Comparison of ENCODE assay signal across 18 cellular contexts in genomic region chr22:26045051-26045450, GRCh38.
"Had no signal": no experiment of that assay in that cellular context is flagged by ENCODE, and none has a peak within 500 bp of the region (broad histone marks: within the 10 kb centered on the region; RNA-seq: fewer than 3 reads in every experiment).

No MANE protein-coding gene starts in this region.

- H3K9ac ChIP-seq: parathyroid adenoma had no signal

- H3K9me3 ChIP-seq: lower lobe of right lung, sigmoid colon had no signal

- H3K27ac Mint-ChIP-seq: activated CD4-positive, alpha-beta T cell treated with anti-CD3 and anti-CD28 coated beads, Interleukin-2, amount 10 ng/mL, durations not matched to agents 24 days and 14 days; activated CD8-positive, alpha-beta T cell treated with anti-CD3 and anti-CD28 coated beads for 36 hours; activated naive CD8-positive, alpha-beta T cell treated with anti-CD3 and anti-CD28 coated beads, Interleukin-2, amount 10 ng/mL, durations not matched to agents 7 days and 5 days; activated T-cell treated with anti-CD3 and anti-CD28 coated beads, Interleukin-2, amount 50 U/mL, for 24 hours; activated T-helper 2 cell treated with anti-CD3 and anti-CD28 coated beads, Interferon-gamma antibody, Interleukin-2, Interleukin-4, amounts not matched to agents 10 μg/mL and 5 μg/mL and 100 μg/mL, durations not matched to agents 14 hours and 24 hours and 36 hours; brain; naive thymus-derived CD8-positive, alpha-beta T cell; stimulated activated naive B cell treated with anti-CD40 and anti-IgM and Interleukin-4, amounts not matched to agents 10 μg/mL and 1 μg/mL and 100 μg/mL, for 72 hours had no signal

- H3K36me3 Mint-ChIP-seq: activated naive CD8-positive, alpha-beta T cell treated with anti-CD3 and anti-CD28 coated beads, Interleukin-2, amount 10 ng/mL, durations not matched to agents 7 days and 5 days; brain; naive thymus-derived CD8-positive, alpha-beta T cell; stimulated activated naive B cell treated with anti-CD40 and anti-IgM and Interleukin-4, amounts not matched to agents 10 μg/mL and 1 μg/mL and 100 μg/mL, for 72 hours had no signal

- H3K79me2 ChIP-seq: hepatocyte, parathyroid adenoma had no signal

- H3K4me3 Mint-ChIP-seq: activated CD4-positive, alpha-beta T cell treated with anti-CD3 and anti-CD28 coated beads, Interleukin-2, amount 10 ng/mL, durations not matched to agents 24 days and 14 days; activated CD8-positive, alpha-beta T cell treated with anti-CD3 and anti-CD28 coated beads for 36 hours; activated naive CD8-positive, alpha-beta T cell treated with anti-CD3 and anti-CD28 coated beads, Interleukin-2, amount 10 ng/mL, durations not matched to agents 7 days and 5 days; activated T-cell treated with anti-CD3 and anti-CD28 coated beads, Interleukin-2, amount 50 U/mL, for 24 hours; brain; naive thymus-derived CD8-positive, alpha-beta T cell; stimulated activated naive B cell treated with anti-CD40 and anti-IgM and Interleukin-4, amounts not matched to agents 10 μg/mL and 1 μg/mL and 100 μg/mL, for 72 hours had no signal

- H2AFZ ChIP-seq: hepatocyte, parathyroid adenoma had no signal

- H3K36me3 ChIP-seq: lower lobe of right lung, sigmoid colon had no signal

- H3K4me3 ChIP-seq: hepatocyte, lower lobe of right lung, sigmoid colon had no signal

- H3K4me1 Mint-ChIP-seq: activated naive CD8-positive, alpha-beta T cell treated with anti-CD3 and anti-CD28 coated beads, Interleukin-2, amount 10 ng/mL, durations not matched to agents 7 days and 5 days; brain; naive thymus-derived CD8-positive, alpha-beta T cell; stimulated activated naive B cell treated with anti-CD40 and anti-IgM and Interleukin-4, amounts not matched to agents 10 μg/mL and 1 μg/mL and 100 μg/mL, for 72 hours had no signal

- H3K4me2 ChIP-seq: hepatocyte had no signal

- H3K27me3 ChIP-seq: hepatocyte had no signal

- H3K27ac ChIP-seq: hepatocyte, lower lobe of right lung, parathyroid adenoma, sigmoid colon had no signal

- DNase-seq: activated CD4-positive, alpha-beta T cell treated with anti-CD3 and anti-CD28 coated beads, Interleukin-2, amount 10 ng/mL, durations not matched to agents 24 days and 14 days; activated CD4-positive, CD25-positive, alpha-beta regulatory T cell; activated CD8-positive, alpha-beta T cell treated with anti-CD3 and anti-CD28 coated beads for 36 hours; activated naive CD4-positive, alpha-beta T cell treated with Interleukin-2 at 50 U/mL for 16 hours; activated naive CD8-positive, alpha-beta T cell treated with anti-CD3 and anti-CD28 coated beads, Interleukin-2, amount 10 ng/mL, durations not matched to agents 7 days and 5 days; activated T-cell treated with anti-CD3 and anti-CD28 coated beads, Interleukin-2, amount 50 U/mL, for 24 hours; amygdala; caudate nucleus; foreskin fibroblast; lower lobe of right lung; naive thymus-derived CD8-positive, alpha-beta T cell; sigmoid colon; stimulated activated naive B cell treated with anti-CD40 and anti-IgM and Interleukin-4, amounts not matched to agents 10 μg/mL and 1 μg/mL and 100 μg/mL, for 72 hours; T-helper 9 cell had no signal

- H3K9me3 Mint-ChIP-seq: activated CD4-positive, alpha-beta T cell treated with anti-CD3 and anti-CD28 coated beads, Interleukin-2, amount 10 ng/mL, durations not matched to agents 24 days and 14 days; activated CD8-positive, alpha-beta T cell treated with anti-CD3 and anti-CD28 coated beads for 36 hours; activated T-cell treated with anti-CD3 and anti-CD28 coated beads, Interleukin-2, amount 50 U/mL, for 24 hours; activated T-helper 2 cell treated with anti-CD3 and anti-CD28 coated beads, Interferon-gamma antibody, Interleukin-2, Interleukin-4, amounts not matched to agents 10 μg/mL and 5 μg/mL and 100 μg/mL, durations not matched to agents 14 hours and 24 hours and 36 hours had no signal

- H3K4me1 ChIP-seq: lower lobe of right lung, parathyroid adenoma, sigmoid colon had no signal
